In genomic region chr1:94315552-94316116, GRCh38 we compare ENCODE assay signal across 1 cellular context.
TF ChIP-seq lines count a peak whose summit lies in the region.

No MANE protein-coding gene starts in this region.

TF ChIP-seq in endothelial cell of umbilical vein, 7 proteins besides CTCF, POLR2A, EP300 and RAD21:
- TF ChIP-seq JUN (IDR thresholded peaks at IDR 0.05; ENCODE audit: borderline replicate concordance, insufficient read depth, insufficient read length, low read depth) = no peak
- no peak for TF ChIP-seq MYC (IDR thresholded peaks at IDR 0.05; ENCODE audit: low read depth, low read length)
- TF ChIP-seq GATA2 (IDR thresholded peaks at IDR 0.05; ENCODE audit: insufficient read depth, insufficient read length, low read depth, low read length) = no peak
- TF ChIP-seq MAX (IDR thresholded peaks at IDR 0.05; ENCODE audit: insufficient read depth, insufficient read length) = no peak
- TF ChIP-seq EZH2 (IDR thresholded peaks at IDR 0.05; ENCODE audit: borderline replicate concordance, low read depth, low read length, severe bottlenecking) = no peak
- no peak for TF ChIP-seq POLR2AphosphoS5 (IDR thresholded peaks at IDR 0.05; ENCODE audit: insufficient read depth, low read depth, low read length)
- no peak for TF ChIP-seq FOS (IDR thresholded peaks at IDR 0.05; ENCODE audit: borderline replicate concordance, insufficient read depth, low read length)
TF ChIP-seq in endothelial cell of umbilical vein: peak in this region for 0.
